12 cellular contexts compared by ENCODE assay signal in genomic region chr16:708959-709358, GRCh38. TPM values are rescaled to one million over a fixed set of nuclear protein-coding genes. Genes with fewer than 3 reads are reported as not detected.
DNase-seq lines count a peak whose midpoint lies in the region; ATAC-seq and TF ChIP-seq lines count a peak whose summit lies in the region.
"Had no signal": no experiment of that assay in that cellular context is flagged by ENCODE, and none has a peak within 500 bp of the region (broad histone marks: within the 10 kb centered on the region; RNA-seq: fewer than 3 reads in every experiment).

No MANE protein-coding gene starts in this region.

- TF ChIP-seq CTCF in SK-N-SH (IDR thresholded peaks at IDR 0.05) (no peak), neural progenitor cell (IDR thresholded peaks at IDR 0.05) (no peak)

- peaks cover 21 to 40% of the 10 kb centered on the region in 2 experiments; a peak in 2 of 4 replicates for H3K4me1 ChIP-seq in SK-N-SH (ENCODE audit: control insufficient read depth in 1 of 2, insufficient read depth in 2 of 2, low read depth in 1 of 2, low read length in 1 of 2)
- H3K4me1 ChIP-seq in neural progenitor cell: peaks cover 6% of the 10 kb centered on the region

- POLR2A ChIA-PET in SK-N-SH (lab: Yijun Ruan, JAX): interaction anchor here (1.2 to 2.8 kb wide), 4 partner anchors 11 to 79 kb away, joined by 4 to 19 read pairs (median 4); partner anchors contain the start of genes ANTKMT, CHTF18 and RPUSD1
- POLR2A ChIA-PET in activated CD8-positive, alpha-beta T cell treated with anti-CD3 and anti-CD28 coated beads, Interleukin-2, amount 10 ng/mL, durations not matched to agents 7 days and 5 days (lab: Charles Lee): interaction anchor here (0.9 kb wide), 1 partner anchor 13 kb away, joined by 3 read pairs; no protein-coding TSS in a partner anchor

- peak overlapping the region; percentile 78 for H3K4me3 Mint-ChIP-seq in neural progenitor cell
- H3K4me3 Mint-ChIP-seq in activated CD8-positive, alpha-beta T cell treated with anti-CD3 and anti-CD28 coated beads, Interleukin-2, amount 10 ng/mL, durations not matched to agents 7 days and 5 days: no peak overlapping the region
- H3K4me3 Mint-ChIP-seq: B cell had no signal

- CTCF ChIA-PET in SK-N-SH (lab: Yijun Ruan, JAX): interaction anchor here (2.4 to 22.4 kb wide), 4 partner anchors 19 to 76 kb away, joined by 14 to 358 read pairs (median 41); partner anchors contain the start of genes ANTKMT, CCDC78, CIAO3 and HAGHL
- CTCF ChIA-PET in activated CD8-positive, alpha-beta T cell treated with anti-CD3 and anti-CD28 coated beads, Interleukin-2, amount 10 ng/mL, durations not matched to agents 7 days and 5 days (lab: Charles Lee): interaction anchor here (1.2 kb wide), 1 partner anchor 32 kb away, joined by 3 read pairs; the partner anchor contains the start of gene CIAO3

- H3K9ac ChIP-seq in SK-N-SH: no peak overlapping the region
- no peak overlapping the region for H3K9ac ChIP-seq in neural progenitor cell
- H3K9ac ChIP-seq: KMS-11 had no signal

- H3K36me3 ChIP-seq in SK-N-SH (replicated peaks in 1 of 2; ENCODE audit: control insufficient read depth in 1 of 2, insufficient read depth in 2 of 2, low read length in 1 of 2): no peaks in the 10 kb centered on the region
- H3K36me3 ChIP-seq in neural progenitor cell: no peaks in the 10 kb centered on the region

- H3K9me2 ChIP-seq in SK-N-SH: no peaks in the 10 kb centered on the region

- DNase-seq in SK-N-SH (no peak), caudate nucleus (lab: John Stamatoyannopoulos, UW) (no peak), neural progenitor cell (ENCODE audit: low spot score) (no peak)
- no peak for DNase-seq in activated CD8-positive, alpha-beta T cell treated with anti-CD3 and anti-CD28 coated beads, Interleukin-2, amount 10 ng/mL, durations not matched to agents 7 days and 5 days
- DNase-seq: GF-D8, SIG-M5 had no signal

- H3K27ac ChIP-seq in SK-N-SH (ENCODE audit: low read depth in 2 of 2, low read length in 1 of 2): peak overlapping the region in 1 of 2 experiments; percentile 84; a peak in 2 of 4 replicates
- peak overlapping the region; percentile 91 for H3K27ac ChIP-seq in caudate nucleus (ENCODE audit: low read depth, low read length)
- H3K27ac ChIP-seq in neural progenitor cell: no peak overlapping the region
- H3K27ac ChIP-seq: KMS-11 had no signal

- peaks cover 35% of the 10 kb centered on the region for H3K27me3 Mint-ChIP-seq in neural progenitor cell (ENCODE audit: insufficient read depth, low read depth)
- H3K27me3 Mint-ChIP-seq in activated CD8-positive, alpha-beta T cell treated with anti-CD3 and anti-CD28 coated beads, Interleukin-2, amount 10 ng/mL, durations not matched to agents 7 days and 5 days (ENCODE audit: low read depth): peaks cover 29% of the 10 kb centered on the region

- H3K36me3 Mint-ChIP-seq in neural progenitor cell: no peaks in the 10 kb centered on the region
- no peaks in the 10 kb centered on the region for H3K36me3 Mint-ChIP-seq in activated CD8-positive, alpha-beta T cell treated with anti-CD3 and anti-CD28 coated beads, Interleukin-2, amount 10 ng/mL, durations not matched to agents 7 days and 5 days (ENCODE audit: low read depth)

- ATAC-seq in SK-N-SH treated with all-trans-retinoic acid at 6 μM for 48 hours (no peak), HG03039 (IDR thresholded peaks at IDR 0.05; ENCODE audit: unreplicated experiment) (no peak)
- no peak for ATAC-seq in activated CD8-positive, alpha-beta T cell treated with anti-CD3 and anti-CD28 coated beads, Interleukin-2, amount 10 ng/mL, durations not matched to agents 7 days and 5 days
- ATAC-seq: HCT116, PC-3 had no signal

- H3K4me3 ChIP-seq in SK-N-SH (ENCODE audit: low read depth in 2 of 2, low read length in 1 of 2) (no peak overlapping the region), neural progenitor cell (no peak overlapping the region)

- peaks cover 38% of the 10 kb centered on the region for H3K4me1 Mint-ChIP-seq in neural progenitor cell
- H3K4me1 Mint-ChIP-seq in activated CD8-positive, alpha-beta T cell treated with anti-CD3 and anti-CD28 coated beads, Interleukin-2, amount 10 ng/mL, durations not matched to agents 7 days and 5 days (ENCODE audit: low read depth): peaks cover 2% of the 10 kb centered on the region

- H2AFZ ChIP-seq in SK-N-SH (ENCODE audit: low read depth) (no peak overlapping the region), neural progenitor cell (replicated peaks) (no peak overlapping the region)

- no peaks in the 10 kb centered on the region for H3K9me3 Mint-ChIP-seq in neural progenitor cell
- no peaks in the 10 kb centered on the region for H3K9me3 Mint-ChIP-seq in activated CD8-positive, alpha-beta T cell treated with anti-CD3 and anti-CD28 coated beads, Interleukin-2, amount 10 ng/mL, durations not matched to agents 7 days and 5 days (ENCODE audit: insufficient read depth)

- H3K79me2 ChIP-seq in SK-N-SH (ENCODE audit: insufficient read depth): peaks cover 12% of the 10 kb centered on the region
- H3K79me2 ChIP-seq in neural progenitor cell (ENCODE audit: low read depth): no peaks in the 10 kb centered on the region

- no peak overlapping the region for H3K27ac Mint-ChIP-seq in neural progenitor cell
- no peak overlapping the region for H3K27ac Mint-ChIP-seq in activated CD8-positive, alpha-beta T cell treated with anti-CD3 and anti-CD28 coated beads, Interleukin-2, amount 10 ng/mL, durations not matched to agents 7 days and 5 days
- H3K27ac Mint-ChIP-seq: B cell had no signal

- H3K9me3 ChIP-seq in SK-N-SH (no peaks in the 10 kb centered on the region), neural progenitor cell (ENCODE audit: low read depth) (no peaks in the 10 kb centered on the region)

- TF ChIP-seq EP300 in SK-N-SH (IDR thresholded peaks at IDR 0.05; ENCODE audit: borderline replicate concordance in 1 of 2, low read depth in 1 of 2, low read length in 1 of 2): no peak

- WGBS in SK-N-SH (ENCODE audit: low lambda C conversion rate): 58% methylated on average over 2 of the region's 4 CpGs

- no peak for TF ChIP-seq RAD21 in SK-N-SH (IDR thresholded peaks at IDR 0.05; ENCODE audit: low read length)

- H3K27me3 ChIP-seq in SK-N-SH (ENCODE audit: insufficient read depth): no peaks in the 10 kb centered on the region
- peaks cover 99% of the 10 kb centered on the region for H3K27me3 ChIP-seq in neural progenitor cell

- peaks cover 9% of the 10 kb centered on the region for H4K20me1 ChIP-seq in SK-N-SH (ENCODE audit: insufficient read depth)
- peaks cover 38% of the 10 kb centered on the region for H4K20me1 ChIP-seq in neural progenitor cell (ENCODE audit: low read depth)

- peak overlapping the region; percentile 95; the same call in 1 of the 2 replicates for H3K4me2 ChIP-seq in SK-N-SH
- no peak overlapping the region for H3K4me2 ChIP-seq in neural progenitor cell
- H3K4me2 ChIP-seq: KMS-11 had no signal

- H3F3A ChIP-seq in SK-N-SH (replicated peaks; ENCODE audit: insufficient read depth) (peaks cover 30% of the 10 kb centered on the region), neural progenitor cell (ENCODE audit: low read depth) (peaks cover 34% of the 10 kb centered on the region)

TF ChIP-seq in SK-N-SH, 30 proteins besides CTCF, POLR2A, EP300 and RAD21 (continues in another document):
- TF ChIP-seq GABPA (IDR thresholded peaks at IDR 0.05; ENCODE audit: low read depth): no peak
- no peak for TF ChIP-seq CHD2 (IDR thresholded peaks at IDR 0.05; ENCODE audit: low read length, partially characterized antibody)
- TF ChIP-seq RXRA (IDR thresholded peaks at IDR 0.05; ENCODE audit: borderline replicate concordance, low read depth): no peak

TF ChIP-seq in SK-N-SH treated with all-trans-retinoic acid at 6 μM for 48 hours, 23 proteins besides CTCF, POLR2A, EP300 and RAD21 (continues in another document):
- no peak for TF ChIP-seq ZFP30 (CRISPR knock-in tag; IDR thresholded peaks at IDR 0.05)

RNA-seq across cellular contexts. Expression of gene FBXL16, which starts 3.4 kb away (rescaled TPM):
- polyA plus RNA-seq in SK-N-SH (2012; rRNA removed): 17.7 and 19.8 TPM in 2 replicates
- 11.3 and 18.3 TPM in 2 replicates for polyA plus RNA-seq in SK-N-SH (2012; cell fraction: cytosol; rRNA removed)
- 19.3 and 27.4 TPM in 2 replicates for polyA plus RNA-seq in SK-N-SH (2012; cell fraction: nucleus; rRNA removed)
- total RNA-seq in neural progenitor cell (ENCODE audit: low replicate concordance): 0.13 and 0.65 TPM in 2 replicates
- total RNA-seq in activated CD8-positive, alpha-beta T cell treated with anti-CD3 and anti-CD28 coated beads, Interleukin-2, amount 10 ng/mL, durations not matched to agents 7 days and 5 days: 1 to 10 TPM; 5.9 to 7.3 TPM

RNA-seq across cellular contexts. Expression of gene METRN, which starts 6.0 kb away (rescaled TPM):
- polyA plus RNA-seq in SK-N-SH (2012; rRNA removed): 52.4 and 59.7 TPM in 2 replicates
- 25.1 and 56.0 TPM in 2 replicates for polyA plus RNA-seq in SK-N-SH (2012; cell fraction: cytosol; rRNA removed)
- 47.0 and 55.6 TPM in 2 replicates for polyA plus RNA-seq in SK-N-SH (2012; cell fraction: nucleus; rRNA removed)
- 24.3 and 110 TPM in 2 replicates for total RNA-seq in neural progenitor cell (ENCODE audit: low replicate concordance)
- total RNA-seq in activated CD8-positive, alpha-beta T cell treated with anti-CD3 and anti-CD28 coated beads, Interleukin-2, amount 10 ng/mL, durations not matched to agents 7 days and 5 days: 10 to 100 TPM in 1 of 2 experiments, 1 to 10 TPM in 1; 8.1 to 10.6 TPM

RNA-seq across cellular contexts. Expression of gene ANTKMT, which starts 12.0 kb away (rescaled TPM):
- 49.5 and 57.4 TPM in 2 replicates for polyA plus RNA-seq in SK-N-SH (2012; rRNA removed)
- polyA plus RNA-seq in SK-N-SH (2012; cell fraction: cytosol; rRNA removed): 22.6 and 32.2 TPM in 2 replicates
- 144 and 312 TPM in 2 replicates for polyA plus RNA-seq in SK-N-SH (2012; cell fraction: nucleus; rRNA removed)
- 7.5 and 20.9 TPM in 2 replicates for total RNA-seq in neural progenitor cell (ENCODE audit: low replicate concordance)
- total RNA-seq in activated CD8-positive, alpha-beta T cell treated with anti-CD3 and anti-CD28 coated beads, Interleukin-2, amount 10 ng/mL, durations not matched to agents 7 days and 5 days: 10 to 100 TPM; 12.3 to 14.2 TPM

RNA-seq across cellular contexts. Expression of gene CCDC78, which starts 17.3 kb away (rescaled TPM):
- polyA plus RNA-seq in SK-N-SH (2012; rRNA removed): 15.4 and 18.8 TPM in 2 replicates
- 1.4 and 2.8 TPM in 2 replicates for polyA plus RNA-seq in SK-N-SH (2012; cell fraction: cytosol; rRNA removed)
- polyA plus RNA-seq in SK-N-SH (2012; cell fraction: nucleus; rRNA removed): 160 and 164 TPM in 2 replicates
- total RNA-seq in neural progenitor cell (ENCODE audit: low replicate concordance): 0.67 and 3.7 TPM in 2 replicates
- 1 to 10 TPM; 3.9 TPM for total RNA-seq in activated CD8-positive, alpha-beta T cell treated with anti-CD3 and anti-CD28 coated beads, Interleukin-2, amount 10 ng/mL, durations not matched to agents 7 days and 5 days

RNA-seq across cellular contexts. Expression of gene HAGHL, which starts 17.9 kb away (rescaled TPM):
- 60.6 and 65.5 TPM in 2 replicates for polyA plus RNA-seq in SK-N-SH (2012; rRNA removed)
- 15.2 and 18.9 TPM in 2 replicates for polyA plus RNA-seq in SK-N-SH (2012; cell fraction: cytosol; rRNA removed)
- 374 and 593 TPM in 2 replicates for polyA plus RNA-seq in SK-N-SH (2012; cell fraction: nucleus; rRNA removed)
- total RNA-seq in neural progenitor cell (ENCODE audit: low replicate concordance): 1.0 and 5.4 TPM in 2 replicates
- 10 to 100 TPM in 1 of 2 experiments, 1 to 10 TPM in 1; 8.4 to 11.2 TPM for total RNA-seq in activated CD8-positive, alpha-beta T cell treated with anti-CD3 and anti-CD28 coated beads, Interleukin-2, amount 10 ng/mL, durations not matched to agents 7 days and 5 days
